In genomic region chr12:124314207-124314606, GRCh38 we compare ENCODE assay signal across 10 cellular contexts. TPM values are rescaled to one million over a fixed set of nuclear protein-coding genes. Genes with fewer than 3 reads are reported as not detected.
"Had no signal": no experiment of that assay in that cellular context is flagged by ENCODE, and none has a peak within 500 bp of the region (broad histone marks: within the 10 kb centered on the region; RNA-seq: fewer than 3 reads in every experiment).

No MANE protein-coding gene starts in this region.

- H3K4me3 ChIP-seq: K562 had no signal

- DNase-seq: IMR-90, KBM-7, KG1 had no signal

- FAIRE-seq: HepG2, HTR-8/SVneo, K562 had no signal

- H3K27ac ChIP-seq: HL-60 had no signal

- ATAC-seq: HepG2, K562 had no signal

RNA-seq across cellular contexts. Expression of gene RFLNA, which starts 19.3 kb away (rescaled TPM):
- total RNA-seq: HepG2, HT-29, HT1080, IMR-90, K562 had no signal
- polyA plus RNA-seq: HepG2, IgD-negative memory B cell, IMR-90, K562 had no signal
